10 cellular contexts compared by ENCODE assay signal in the genomic region with DNA sequence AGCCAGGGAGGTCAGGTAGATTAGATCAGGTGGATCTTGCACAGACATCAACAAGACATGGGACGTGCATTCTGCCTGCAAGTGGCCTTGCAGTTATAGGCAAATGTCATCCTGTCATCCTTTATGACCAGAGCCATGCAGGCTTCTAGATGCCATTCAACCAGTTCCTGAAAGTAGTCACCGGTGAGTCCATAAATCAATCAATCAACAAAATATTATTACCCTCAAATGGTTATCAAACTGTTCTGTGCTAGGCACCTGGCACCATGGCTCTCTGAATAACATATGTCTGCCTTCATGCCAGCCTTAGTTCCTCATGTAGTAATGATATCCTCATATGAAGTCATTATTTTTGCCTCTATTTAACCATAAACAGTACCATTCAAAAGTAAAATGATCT.
DNase-seq lines count a peak whose midpoint lies in the region; ATAC-seq and TF ChIP-seq lines count a peak whose summit lies in the region.
"Had no signal": no experiment of that assay in that cellular context is flagged by ENCODE, and none has a peak within 500 bp of the region (broad histone marks: within the 10 kb centered on the region; RNA-seq: fewer than 3 reads in every experiment).

No MANE protein-coding gene starts in this region.

- H3K27me3 ChIP-seq in CD4-positive, alpha-beta memory T cell (ENCODE audit: insufficient read depth, low read length): no peaks in the 10 kb centered on the region
- no peaks in the 10 kb centered on the region for H3K27me3 ChIP-seq in Peyer's patch
- no peaks in the 10 kb centered on the region for H3K27me3 ChIP-seq in dorsolateral prefrontal cortex
- H3K27me3 ChIP-seq in rectal smooth muscle tissue (ENCODE audit: control insufficient read depth, insufficient read depth, low read length): no peaks in the 10 kb centered on the region

- no peak for TF ChIP-seq POLR2A in Peyer's patch (IDR thresholded peaks at IDR 0.05)

- H3K4me3 Mint-ChIP-seq in CD4-positive, alpha-beta memory T cell: peak overlapping the region in 1 of 8 donors; percentile 1

- no peaks in the 10 kb centered on the region for H3K36me3 ChIP-seq in CD4-positive, alpha-beta memory T cell (ENCODE audit: insufficient read depth, low read length)
- no peaks in the 10 kb centered on the region for H3K36me3 ChIP-seq in Peyer's patch
- no peaks in the 10 kb centered on the region for H3K36me3 ChIP-seq in rectal smooth muscle tissue (ENCODE audit: control insufficient read depth, insufficient read depth, low read length)

- TF ChIP-seq CTCF in Peyer's patch (IDR thresholded peaks at IDR 0.05) (no peak), dorsolateral prefrontal cortex (IDR thresholded peaks at IDR 0.05 in 54 of 56, conservative IDR thresholded peaks at IDR 0.05 in 2 of 56; ENCODE audit: low read depth in 1 of 56, partially characterized antibody in 56 of 56) (no peak)

- no peaks in the 10 kb centered on the region for H3K9me3 Mint-ChIP-seq in CD4-positive, alpha-beta memory T cell

- no peaks in the 10 kb centered on the region for H3K27me3 Mint-ChIP-seq in CD4-positive, alpha-beta memory T cell

- H3K9me3 ChIP-seq in CD4-positive, alpha-beta memory T cell (ENCODE audit: control insufficient read depth in 1 of 2, low read length in 2 of 2): no peaks in the 10 kb centered on the region
- no peaks in the 10 kb centered on the region for H3K9me3 ChIP-seq in Peyer's patch

- peaks cover 47 to 74% (median 63%) of the 10 kb centered on the region in 4 donors for H3K4me1 Mint-ChIP-seq in CD4-positive, alpha-beta memory T cell

- DNase-seq in CD4-positive, alpha-beta memory T cell: no peak
- DNase-seq in Peyer's patch (peak in 1 of 3 donors; percentile 9), dorsolateral prefrontal cortex (no peak), NCI-H1048 (lab: John Stamatoyannopoulos, UW) (no peak), NCI-H2029 treated with DMSO at 0.1 percent for 48 hours (lab: John Stamatoyannopoulos, UW) (no peak)
- DNase-seq in activated effector memory CD4-positive, alpha-beta T cell treated with anti-CD3 and anti-CD28 coated beads, Interleukin-2, amount 50 U/mL, for 16 hours: no peak
- DNase-seq: DMS79 treated with DMSO at 0.1 percent for 48 hours, NCI-H510A had no signal

- H3K4me1 ChIP-seq in CD4-positive, alpha-beta memory T cell (ENCODE audit: insufficient read depth, low read length): peaks cover 75% of the 10 kb centered on the region
- peaks cover 19 to 57% (median 51%) of the 10 kb centered on the region in 4 donors for H3K4me1 ChIP-seq in Peyer's patch
- H3K4me1 ChIP-seq in rectal smooth muscle tissue (ENCODE audit: control insufficient read depth, insufficient read depth, low read length): peaks cover 33% of the 10 kb centered on the region

- peak overlapping the region in 6 of 7 donors; percentile 45 to 97 (median 70) for H3K27ac Mint-ChIP-seq in CD4-positive, alpha-beta memory T cell

- POLR2A ChIA-PET in CD4-positive, alpha-beta memory T cell (lab: Charles Lee; ENCODE audit: partially characterized antibody): interaction anchor here (2.5 to 8.2 kb wide), 6 partner anchors 12 to 379 kb away, joined by 7 to 104 read pairs (median 82); partner anchors contain the start of gene IRF2BP2

- no peak overlapping the region for H3K9ac ChIP-seq in rectal smooth muscle tissue (ENCODE audit: low read length)

- peaks cover 0 to 3% of the 10 kb centered on the region in 2 donors for H3K36me3 Mint-ChIP-seq in CD4-positive, alpha-beta memory T cell

- CTCF ChIA-PET in CD4-positive, alpha-beta memory T cell (lab: Charles Lee; ENCODE audit: partially characterized antibody): no interaction called here

- intact Hi-C loops in CD4-positive, alpha-beta memory T cell (cut with micrococcal nuclease): no loop called here
- intact Hi-C loops in dorsolateral prefrontal cortex (cut with DNase I): no loop called here

- no peak overlapping the region for H3K4me3 ChIP-seq in CD4-positive, alpha-beta memory T cell (ENCODE audit: low read length in 2 of 2)
- H3K4me3 ChIP-seq in Peyer's patch (no peak overlapping the region), dorsolateral prefrontal cortex (no peak overlapping the region), rectal smooth muscle tissue (ENCODE audit: low read length) (no peak overlapping the region)

- ATAC-seq in GM19023 (IDR thresholded peaks at IDR 0.05; ENCODE audit: unreplicated experiment): no peak

- H3K27ac ChIP-seq in CD4-positive, alpha-beta memory T cell (ENCODE audit: low read depth, low read length): no peak overlapping the region
- H3K27ac ChIP-seq in Peyer's patch: peak overlapping the region; percentile 70 to 96 (median 86)
- H3K27ac ChIP-seq in dorsolateral prefrontal cortex: peak overlapping the region in 50 of 59 donors; percentile 31 to 98 (median 94)
- H3K27ac ChIP-seq in rectal smooth muscle tissue (ENCODE audit: low read depth, low read length): peak overlapping the region; percentile 74
